ENCODE assay signal across 8 cellular contexts in genomic region chr5:173689713-173690360, GRCh38.
DNase-seq lines count a peak whose midpoint lies in the region; ATAC-seq and TF ChIP-seq lines count a peak whose summit lies in the region.

No MANE protein-coding gene starts in this region.

- no peak for TF ChIP-seq CTCF in SK-N-SH (IDR thresholded peaks at IDR 0.05)
- TF ChIP-seq CTCF in hepatocyte (IDR thresholded peaks at IDR 0.05; ENCODE audit: poor library complexity) = no peak
- TF ChIP-seq CTCF in transverse colon (IDR thresholded peaks at IDR 0.05) = peak in 3 of 5 experiments; percentile 15 to 36 (median 31)

- H3K27ac ChIP-seq in SK-N-SH (ENCODE audit: low read depth in 2 of 2, low read length in 1 of 2) (no peak overlapping the region), hepatocyte (peak overlapping the region; percentile 88), transverse colon (peak overlapping the region in 3 of 4 donors; percentile 18 to 43 (median 30))

- no peak for TF ChIP-seq EP300 in SK-N-SH (IDR thresholded peaks at IDR 0.05; ENCODE audit: borderline replicate concordance in 1 of 2, low read depth in 1 of 2, low read length in 1 of 2)
- TF ChIP-seq EP300 in transverse colon (IDR thresholded peaks at IDR 0.05; ENCODE audit: low read depth) = no peak

- H3K4me1 ChIP-seq in SK-N-SH (ENCODE audit: control insufficient read depth in 1 of 2, insufficient read depth in 2 of 2, low read depth in 1 of 2, low read length in 1 of 2) (peaks cover 0 to 10% of the 10 kb centered on the region in 2 experiments; a peak in 1 of 4 replicates), hepatocyte (ENCODE audit: insufficient read depth) (peaks cover 9% of the 10 kb centered on the region), transverse colon (peaks cover 0 to 18% (median 8%) of the 10 kb centered on the region in 4 donors)

- H3K27me3 ChIP-seq in SK-N-SH (ENCODE audit: insufficient read depth) (no peaks in the 10 kb centered on the region; the same call in 1 of the 2 replicates), hepatocyte (no peaks in the 10 kb centered on the region), transverse colon (no peaks in the 10 kb centered on the region)

- POLR2A ChIA-PET in SK-N-SH (lab: Yijun Ruan, JAX) = no interaction called here

- no peak overlapping the region for H2AFZ ChIP-seq in SK-N-SH (ENCODE audit: low read depth)
- peak overlapping the region; percentile 4 for H2AFZ ChIP-seq in hepatocyte

- no peak overlapping the region for H3K4me3 ChIP-seq in SK-N-SH (ENCODE audit: low read depth in 2 of 2, low read length in 1 of 2)
- no peak overlapping the region for H3K4me3 ChIP-seq in hepatocyte
- H3K4me3 ChIP-seq in transverse colon = no peak overlapping the region

- H3K9me2 ChIP-seq in SK-N-SH (no peaks in the 10 kb centered on the region), hepatocyte (replicated peaks; ENCODE audit: insufficient read depth) (no peaks in the 10 kb centered on the region)

- H4K20me1 ChIP-seq in SK-N-SH (ENCODE audit: insufficient read depth) (no peaks in the 10 kb centered on the region), hepatocyte (ENCODE audit: insufficient read depth, poor library complexity, severe bottlenecking) (no peaks in the 10 kb centered on the region)

- no peak overlapping the region for H3K4me2 ChIP-seq in SK-N-SH
- peak overlapping the region; percentile 60 for H3K4me2 ChIP-seq in hepatocyte

- intact Hi-C loops in transverse colon (cut with DNase I; ENCODE audit: low total_unique reads) = no loop called here

- H3F3A ChIP-seq in SK-N-SH (replicated peaks; ENCODE audit: insufficient read depth) = no peaks in the 10 kb centered on the region

- TF ChIP-seq RAD21 in SK-N-SH (IDR thresholded peaks at IDR 0.05; ENCODE audit: low read length) = no peak

- ATAC-seq in SK-N-SH treated with all-trans-retinoic acid at 6 μM for 48 hours = no peak

- 57% methylated on average over 12 of the region's 13 CpGs for WGBS in SK-N-SH (ENCODE audit: low lambda C conversion rate)
- WGBS in hepatocyte (ENCODE audit: low lambda C conversion rate, missing lambda C conversion rate) = 72% methylated on average over 13 of the region's 13 CpGs
- WGBS in transverse colon (ENCODE audit: low coverage in 1 of 2), 2 donors = 36% methylated on average over 13 of the region's 13 CpGs; no CpG with 5 or more reads in 1 of the 2 donors

- CTCF ChIA-PET in SK-N-SH (lab: Yijun Ruan, JAX) = interaction anchor here (1.0 to 1.8 kb wide), 2 partner anchors 16 to 37 kb away, joined by 3 to 4 read pairs; no protein-coding TSS in a partner anchor

- H3K79me2 ChIP-seq in SK-N-SH (ENCODE audit: insufficient read depth) = no peaks in the 10 kb centered on the region
- no peaks in the 10 kb centered on the region for H3K79me2 ChIP-seq in hepatocyte

- in situ Hi-C loops in transverse colon (cut with MboI; ENCODE audit: low pct_ligation_motif_present in 1 of 4, low pct_unique_long_range_greater_than_20kb in 1 of 4, low sequenced_read_pairs in 3 of 4) = no loop called here

- H3K36me3 ChIP-seq in SK-N-SH (replicated peaks in 1 of 2; ENCODE audit: control insufficient read depth in 1 of 2, insufficient read depth in 2 of 2, low read length in 1 of 2) (no peaks in the 10 kb centered on the region), hepatocyte (replicated peaks; ENCODE audit: insufficient read depth, low read depth) (no peaks in the 10 kb centered on the region), transverse colon (no peaks in the 10 kb centered on the region)

- H3K9me3 ChIP-seq in SK-N-SH (no peaks in the 10 kb centered on the region), hepatocyte (ENCODE audit: low read depth) (no peaks in the 10 kb centered on the region), transverse colon (no peaks in the 10 kb centered on the region)

- H3K9ac ChIP-seq in SK-N-SH = no peak overlapping the region

- DNase-seq in SK-N-SH (peak; percentile 39), NCI-H2107 treated with DMSO at 0.1 percent for 48 hours (lab: John Stamatoyannopoulos, UW; ENCODE audit: unreplicated experiment) (peak; percentile 61), hepatocyte (ENCODE audit: low spot score) (no peak), transverse colon (peak; percentile 31), islet precursor cell (no peak), putamen (ENCODE audit: low spot score) (no peak)
- DNase-seq in activated CD8-positive, alpha-beta memory T cell treated with anti-CD3 and anti-CD28 coated beads, Interleukin-2, amount 50 U/mL, for 48 hours = no peak

- no peak for TF ChIP-seq POLR2A in transverse colon (IDR thresholded peaks at IDR 0.05)

TF ChIP-seq in SK-N-SH, 30 proteins besides CTCF, POLR2A, EP300 and RAD21 (continues in another document):
- TF ChIP-seq, protein P1, sequence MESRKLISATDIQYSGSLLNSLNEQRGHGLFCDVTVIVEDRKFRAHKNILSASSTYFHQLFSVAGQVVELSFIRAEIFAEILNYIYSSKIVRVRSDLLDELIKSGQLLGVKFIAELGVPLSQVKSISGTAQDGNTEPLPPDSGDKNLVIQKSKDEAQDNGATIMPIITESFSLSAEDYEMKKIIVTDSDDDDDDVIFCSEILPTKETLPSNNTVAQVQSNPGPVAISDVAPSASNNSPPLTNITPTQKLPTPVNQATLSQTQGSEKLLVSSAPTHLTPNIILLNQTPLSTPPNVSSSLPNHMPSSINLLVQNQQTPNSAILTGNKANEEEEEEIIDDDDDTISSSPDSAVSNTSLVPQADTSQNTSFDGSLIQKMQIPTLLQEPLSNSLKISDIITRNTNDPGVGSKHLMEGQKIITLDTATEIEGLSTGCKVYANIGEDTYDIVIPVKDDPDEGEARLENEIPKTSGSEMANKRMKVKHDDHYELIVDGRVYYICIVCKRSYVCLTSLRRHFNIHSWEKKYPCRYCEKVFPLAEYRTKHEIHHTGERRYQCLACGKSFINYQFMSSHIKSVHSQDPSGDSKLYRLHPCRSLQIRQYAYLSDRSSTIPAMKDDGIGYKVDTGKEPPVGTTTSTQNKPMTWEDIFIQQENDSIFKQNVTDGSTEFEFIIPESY (IDR thresholded peaks at IDR 0.05; ENCODE audit: borderline replicate concordance, low read depth) = no peak
- no peak for TF ChIP-seq FOXJ3 (CRISPR knock-in tag; IDR thresholded peaks at IDR 0.05)

TF ChIP-seq in SK-N-SH treated with all-trans-retinoic acid at 6 μM for 48 hours, 23 proteins besides CTCF, POLR2A, EP300 and RAD21:
- TF ChIP-seq, protein P2, sequence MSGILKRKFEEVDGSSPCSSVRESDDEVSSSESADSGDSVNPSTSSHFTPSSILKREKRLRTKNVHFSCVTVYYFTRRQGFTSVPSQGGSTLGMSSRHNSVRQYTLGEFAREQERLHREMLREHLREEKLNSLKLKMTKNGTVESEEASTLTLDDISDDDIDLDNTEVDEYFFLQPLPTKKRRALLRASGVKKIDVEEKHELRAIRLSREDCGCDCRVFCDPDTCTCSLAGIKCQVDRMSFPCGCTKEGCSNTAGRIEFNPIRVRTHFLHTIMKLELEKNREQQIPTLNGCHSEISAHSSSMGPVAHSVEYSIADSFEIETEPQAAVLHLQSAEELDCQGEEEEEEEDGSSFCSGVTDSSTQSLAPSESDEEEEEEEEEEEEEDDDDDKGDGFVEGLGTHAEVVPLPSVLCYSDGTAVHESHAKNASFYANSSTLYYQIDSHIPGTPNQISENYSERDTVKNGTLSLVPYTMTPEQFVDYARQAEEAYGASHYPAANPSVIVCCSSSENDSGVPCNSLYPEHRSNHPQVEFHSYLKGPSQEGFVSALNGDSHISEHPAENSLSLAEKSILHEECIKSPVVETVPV (CRISPR knock-in tag; IDR thresholded peaks at IDR 0.05) = no peak
- no peak for TF ChIP-seq PPARA (CRISPR knock-in tag; IDR thresholded peaks at IDR 0.05; ENCODE audit: borderline replicate concordance)

Comparison
In these comparisons a context has a peak if more than half of its experiments do, and no peak if none do; other contexts are left out.
1. DNase-seq: peak in SK-N-SH (single experiment), NCI-H2107 treated with DMSO at 0.1 percent for 48 hours (single experiment) and transverse colon (single experiment); none in hepatocyte (single experiment), islet precursor cell (single experiment), putamen (single experiment) and activated CD8-positive, alpha-beta memory T cell treated with anti-CD3 and anti-CD28 coated beads, Interleukin-2, amount 50 U/mL, for 48 hours (single experiment).
2. H3K27ac ChIP-seq: peak in hepatocyte (single experiment) and transverse colon (3 of 4); none in SK-N-SH (0 of 2).
3. CTCF ChIP-seq: peak in transverse colon (3 of 5); none in SK-N-SH (single experiment) and hepatocyte (single experiment).